ENCODE assay signal across 9 cellular contexts in genomic region chr5:180811623-180812119, GRCh38. TPM values are rescaled to one million over a fixed set of nuclear protein-coding genes. Genes with fewer than 3 reads are reported as not detected.
DNase-seq lines count a peak whose midpoint lies in the region; ATAC-seq and TF ChIP-seq lines count a peak whose summit lies in the region.
"Had no signal": no experiment of that assay in that cellular context is flagged by ENCODE, and none has a peak within 500 bp of the region (broad histone marks: within the 10 kb centered on the region; RNA-seq: fewer than 3 reads in every experiment).

No MANE protein-coding gene starts in this region.

- H3K4me3 Mint-ChIP-seq in nephron progenitor cell = peak overlapping the region; percentile 75

- no peak for TF ChIP-seq CTCF in C4-2B (conservative IDR thresholded peaks at IDR 0.05)
- TF ChIP-seq CTCF in nephron progenitor cell (IDR thresholded peaks at IDR 0.05) = no peak

- H3K36me3 Mint-ChIP-seq in nephron progenitor cell (ENCODE audit: low read depth) = no peaks in the 10 kb centered on the region

- peaks cover 90% of the 10 kb centered on the region for H3K4me1 Mint-ChIP-seq in nephron progenitor cell

- H3K27ac Mint-ChIP-seq in nephron progenitor cell = peak overlapping the region; percentile 81

- H3K4me3 ChIP-seq in Jurkat, Clone E6-1 (ENCODE audit: low read length) = peak overlapping the region; percentile 60; the same call in 1 of the 2 replicates

- H3K9me3 Mint-ChIP-seq in nephron progenitor cell = no peaks in the 10 kb centered on the region

- DNase-seq in Jurkat, Clone E6-1 (ENCODE audit: low read depth, low spot score) = no peak
- DNase-seq in caudate nucleus (lab: John Stamatoyannopoulos, UW) (no peak), nephron progenitor cell (no peak), NOMO-1 treated with dmso at 0.1 percent for 144 hours (lab: John Stamatoyannopoulos, UW; ENCODE audit: unreplicated experiment) (no peak), NCI-H345 (lab: John Stamatoyannopoulos, UW) (no peak)
- DNase-seq: NCI-H1048 had no signal

- H3K27ac ChIP-seq in C4-2B (peak overlapping the region; percentile 92), caudate nucleus (ENCODE audit: low read depth, low read length) (peak overlapping the region; percentile 100)

- ATAC-seq in HG03039 (IDR thresholded peaks at IDR 0.05; ENCODE audit: unreplicated experiment) (no peak), HG03025 (IDR thresholded peaks at IDR 0.05; ENCODE audit: low FRiP score, unreplicated experiment) (no peak)

- H3K27me3 Mint-ChIP-seq in nephron progenitor cell (ENCODE audit: low read depth, poor library complexity) = no peaks in the 10 kb centered on the region

RNA-seq across cellular contexts. Expression of gene MGAT1, which starts 9.1 kb away (rescaled TPM):
- 67.0 TPM for polyA plus RNA-seq in Jurkat, Clone E6-1 (2012; ENCODE audit: insufficient read depth, insufficient read length)

RNA-seq across cellular contexts. Expression of gene ZFP62, which starts 49.4 kb away (rescaled TPM):
- polyA plus RNA-seq in Jurkat, Clone E6-1 (2012; ENCODE audit: insufficient read depth, insufficient read length) = 30.5 TPM
